ENCODE assay signal across 8 cellular contexts in the genomic region with DNA sequence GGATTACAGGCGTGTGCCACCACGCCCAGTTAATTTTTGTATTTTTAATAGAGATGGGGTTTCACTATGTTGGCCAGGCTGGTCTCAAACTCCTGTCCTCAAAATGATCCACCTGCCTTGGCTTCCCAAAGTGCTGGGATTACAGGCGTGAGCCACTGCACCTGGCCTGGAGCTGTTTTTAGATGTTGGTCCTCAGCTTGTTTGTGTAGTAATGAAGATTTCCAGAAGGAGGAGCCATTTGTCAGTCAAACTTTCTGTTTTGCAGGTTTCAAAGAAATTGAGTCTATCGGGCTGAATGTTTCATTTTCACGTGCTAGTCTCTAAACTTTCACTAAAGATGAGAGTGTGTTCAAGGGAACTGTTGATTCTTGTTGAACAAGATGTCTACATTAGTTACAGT. TPM values are rescaled to one million over a fixed set of nuclear protein-coding genes. Genes with fewer than 3 reads are reported as not detected.
A peak's percentile ranks its signal among the peaks of the same experiment; 100 is the strongest.
DNase-seq lines count a peak whose midpoint lies in the region; ATAC-seq and TF ChIP-seq lines count a peak whose summit lies in the region.
"Not testable (repeated sequence)": the region's sequence is repeated elsewhere in the genome, so short reads cannot be mapped to it uniquely, and the experiment has no call there.

No MANE protein-coding gene starts in this region.

- H3K4me3 ChIP-seq in adipocyte (ENCODE audit: low read length); esophagus muscularis mucosa; left lung; sigmoid colon: not testable (repeated sequence)

- H3K27ac ChIP-seq in esophagus muscularis mucosa (replicated peaks in 1 of 4) (peak overlapping the region in 3 of 4 donors; percentile 16 to 42 (median 16)), sigmoid colon (peak overlapping the region; percentile 12 to 78 (median 44))
- H3K27ac ChIP-seq in left lung: not testable (repeated sequence)

- in situ Hi-C loops in GM13977 (cut with MboI; ENCODE audit: low pct_unique_long_range_greater_than_20kb, low sequenced_read_pairs, unreplicated experiment): not testable (repeated sequence)

- not testable (repeated sequence) for TF ChIP-seq EP300 in esophagus muscularis mucosa (IDR thresholded peaks at IDR 0.05); sigmoid colon (IDR thresholded peaks at IDR 0.05)

- peak overlapping the region; percentile 9 for H3K9ac ChIP-seq in adipocyte (ENCODE audit: low read length)

- H3K27me3 ChIP-seq in adipocyte (replicated peaks; ENCODE audit: control insufficient read depth, insufficient read depth, low read length); esophagus muscularis mucosa; left lung; sigmoid colon: not testable (repeated sequence)

- TF ChIP-seq CTCF in GM13977 (IDR thresholded peaks at IDR 0.05; ENCODE audit: extremely low read depth, insufficient read depth, missing control alignments): peak; percentile 45
- TF ChIP-seq CTCF in esophagus muscularis mucosa (IDR thresholded peaks at IDR 0.05): peak; percentile 39 to 53 (median 51)
- peak in 1 of 2 donors; percentile 24 for TF ChIP-seq CTCF in left lung (IDR thresholded peaks at IDR 0.05)
- peak; percentile 8 to 45 (median 39) for TF ChIP-seq CTCF in sigmoid colon (IDR thresholded peaks at IDR 0.05)

- intact Hi-C loops in esophagus muscularis mucosa (cut with DNase I); sigmoid colon (cut with DNase I): not testable (repeated sequence)
- intact Hi-C loops in left lung (cut with DNase I): loop anchor here in 1 of 2 donors (10.0 kb wide), 1 partner anchor 60 kb away; no protein-coding TSS in a partner anchor

- DNase-seq in AG20443 (ENCODE audit: low spot score) (peak; percentile 33), GM13977 (ENCODE audit: low spot score) (peak; percentile 53), NCI-H1417 (lab: John Stamatoyannopoulos, UW) (peak; percentile 4 to 73 (median 24)), SK-N-DZ (ENCODE audit: low spot score) (peak; percentile 45), adipocyte (ENCODE audit: low read depth) (peak; percentile 72)
- not testable (repeated sequence) for DNase-seq in esophagus muscularis mucosa (ENCODE audit: extremely low spot score); left lung; sigmoid colon

- TF ChIP-seq POLR2A in esophagus muscularis mucosa (IDR thresholded peaks at IDR 0.05; ENCODE audit: low read depth); sigmoid colon (IDR thresholded peaks at IDR 0.05): not testable (repeated sequence)

- H3K4me1 ChIP-seq in adipocyte (ENCODE audit: control insufficient read depth, insufficient read depth, low read length): peaks cover 25% of the 10 kb centered on the region
- H3K4me1 ChIP-seq in esophagus muscularis mucosa: peaks cover 17 to 37% (median 26%) of the 10 kb centered on the region in 4 donors
- H3K4me1 ChIP-seq in left lung: not testable (repeated sequence)
- peaks cover 0 to 21% (median 10%) of the 10 kb centered on the region in 4 donors for H3K4me1 ChIP-seq in sigmoid colon

- H3K9me3 ChIP-seq in adipocyte (ENCODE audit: control insufficient read depth, low read length); esophagus muscularis mucosa; left lung; sigmoid colon: not testable (repeated sequence)

- 42% methylated on average over 5 of the region's 5 CpGs for WGBS in esophagus muscularis mucosa
- WGBS in sigmoid colon, 2 donors: 47 to 51% methylated on average over 5 of the region's 5 CpGs

- H3K36me3 ChIP-seq in adipocyte (ENCODE audit: control insufficient read depth, insufficient read depth, low read length, severe bottlenecking) (peaks cover 93% of the 10 kb centered on the region), esophagus muscularis mucosa (peaks cover 76 to 99% (median 89%) of the 10 kb centered on the region in 4 donors), left lung (peaks cover 11 to 100% of the 10 kb centered on the region in 2 donors), sigmoid colon (peaks cover 24 to 99% (median 61%) of the 10 kb centered on the region in 4 donors)

- peak; percentile 41 for ATAC-seq in left lung

RNA-seq across cellular contexts. Expression of a gene that starts 12.4 kb away (rescaled TPM):
- 15.0 and 25.3 TPM in 2 replicates for polyA plus RNA-seq in SK-N-DZ (2014; cell fraction: cytosol; rRNA removed)
- polyA plus RNA-seq in SK-N-DZ (2014; cell fraction: nucleus; rRNA removed): 24.2 and 28.0 TPM in 2 replicates
- total RNA-seq in esophagus muscularis mucosa (10 to 100 TPM; 62.6 to 92.2 (median 78.9) TPM), left lung (100 to 1,000 TPM in 1 of 2 donors, 10 to 100 TPM in 1; 76.5 to 120 TPM), sigmoid colon (100 to 1,000 TPM in 2 of 4 donors, 10 to 100 TPM in 2; 51.8 to 126 (median 94.6) TPM)
- 10 to 100 TPM; 33.6 to 44.4 (median 34.9) TPM for polyA plus RNA-seq in sigmoid colon

RNA-seq across cellular contexts. Expression of a gene that starts 22.8 kb away (rescaled TPM):
- 55.8 and 60.4 TPM in 2 replicates for polyA plus RNA-seq in SK-N-DZ (2014; cell fraction: cytosol; rRNA removed)
- 11.8 and 17.9 TPM in 2 replicates for polyA plus RNA-seq in SK-N-DZ (2014; cell fraction: nucleus; rRNA removed)
- total RNA-seq in esophagus muscularis mucosa (100 to 1,000 TPM in 2 of 4 donors, 10 to 100 TPM in 2; 83.9 to 115 (median 102) TPM), left lung (100 to 1,000 TPM; 141 to 163 TPM), sigmoid colon (10 to 100 TPM; 74.9 to 88.3 (median 82.4) TPM)
- polyA plus RNA-seq in sigmoid colon: 100 to 1,000 TPM in 1 of 3 donors, 10 to 100 TPM in 2; 83.2 to 105 (median 88.9) TPM

RNA-seq across cellular contexts. Expression of a gene that starts 29.3 kb away (rescaled TPM):
- 30.4 and 53.9 TPM in 2 replicates for polyA plus RNA-seq in SK-N-DZ (2014; cell fraction: cytosol; rRNA removed)
- 30.9 and 32.9 TPM in 2 replicates for polyA plus RNA-seq in SK-N-DZ (2014; cell fraction: nucleus; rRNA removed)
- 10 to 100 TPM; 21.3 to 31.6 (median 27.9) TPM for total RNA-seq in esophagus muscularis mucosa
- total RNA-seq in left lung: 10 to 100 TPM; 15.6 to 19.1 TPM
- total RNA-seq in sigmoid colon: 10 to 100 TPM; 23.8 to 65.8 (median 49.9) TPM
- polyA plus RNA-seq in sigmoid colon: 10 to 100 TPM in 1 of 3 donors, 1 to 10 TPM in 2; 8.1 to 12.6 (median 9.3) TPM
